In genomic region chr11:12087075-12087775, GRCh38 we compare ENCODE assay signal across 8 cellular contexts. TPM values are rescaled to one million over a fixed set of nuclear protein-coding genes. Genes with fewer than 3 reads are reported as not detected.
DNase-seq lines count a peak whose midpoint lies in the region; ATAC-seq and TF ChIP-seq lines count a peak whose summit lies in the region.

No MANE protein-coding gene starts in this region.

- peak overlapping the region; percentile 73 to 96 (median 85) for H3K27ac ChIP-seq in heart left ventricle
- H3K27ac ChIP-seq in hepatocyte: peak overlapping the region; percentile 96
- peak overlapping the region; percentile 70 for H3K27ac ChIP-seq in subcutaneous abdominal adipose tissue (ENCODE audit: low read depth, low read length)

- peaks cover 2% of the 10 kb centered on the region for H3K36me3 Mint-ChIP-seq in activated naive CD8-positive, alpha-beta T cell treated with anti-CD3 and anti-CD28 coated beads, Interleukin-2, amount 10 ng/mL, durations not matched to agents 7 days and 5 days

- ATAC-seq in heart left ventricle (peak in 2 of 4 donors; percentile 11 to 16), GM21360 (IDR thresholded peaks at IDR 0.05; ENCODE audit: unreplicated experiment) (no peak)
- ATAC-seq in activated naive CD8-positive, alpha-beta T cell treated with anti-CD3 and anti-CD28 coated beads, Interleukin-2, amount 10 ng/mL, durations not matched to agents 7 days and 5 days (ENCODE audit: low read depth): peak; percentile 86

- intact Hi-C loops in heart left ventricle (cut with DNase I) (loop anchor here in 8 of 10 donors (2.0 to 10.0 kb wide), 5 partner anchors 35 to 198 kb away; no protein-coding TSS in a partner anchor), cardiac septum (cut with DNase I) (loop anchor here (5.0 kb wide), 2 partner anchors 35 to 75 kb away; no protein-coding TSS in a partner anchor)

- H3K4me2 ChIP-seq in hepatocyte: peak overlapping the region; percentile 50

- POLR2A ChIA-PET in activated naive CD8-positive, alpha-beta T cell treated with anti-CD3 and anti-CD28 coated beads, Interleukin-2, amount 10 ng/mL, durations not matched to agents 7 days and 5 days (lab: Charles Lee): interaction anchor here (0.9 to 2.8 kb wide), 10 partner anchors 9 to 149 kb away, joined by 3 to 17 read pairs (median 3); no protein-coding TSS in a partner anchor

- peaks cover 3% of the 10 kb centered on the region for H3K27me3 Mint-ChIP-seq in activated naive CD8-positive, alpha-beta T cell treated with anti-CD3 and anti-CD28 coated beads, Interleukin-2, amount 10 ng/mL, durations not matched to agents 7 days and 5 days

- H3K9me2 ChIP-seq in hepatocyte (replicated peaks; ENCODE audit: insufficient read depth): no peaks in the 10 kb centered on the region

- H3K9me3 ChIP-seq in heart left ventricle (peaks cover 0 to 4% (median 0%) of the 10 kb centered on the region in 12 donors), hepatocyte (ENCODE audit: low read depth) (no peaks in the 10 kb centered on the region), subcutaneous abdominal adipose tissue (ENCODE audit: control insufficient read depth in 5 of 5, low read length in 5 of 5) (peaks cover 0 to 5% (median 0%) of the 10 kb centered on the region in 5 donors)

- H3K9me3 Mint-ChIP-seq in activated naive CD8-positive, alpha-beta T cell treated with anti-CD3 and anti-CD28 coated beads, Interleukin-2, amount 10 ng/mL, durations not matched to agents 7 days and 5 days: peaks cover 4% of the 10 kb centered on the region

- H3K4me3 ChIP-seq in heart left ventricle (peak overlapping the region in 2 of 12 donors; percentile 13 to 20), hepatocyte (no peak overlapping the region), subcutaneous abdominal adipose tissue (ENCODE audit: low read depth in 1 of 5, low read length in 5 of 5) (peak overlapping the region in 3 of 5 donors; percentile 5 to 43 (median 11))

- 53 to 64% (median 59%) methylated on average over 7 of the region's 7 CpGs for WGBS in heart left ventricle, 4 donors
- WGBS in hepatocyte (ENCODE audit: low lambda C conversion rate, missing lambda C conversion rate): 89% methylated on average over 7 of the region's 7 CpGs

- DNase-seq in heart left ventricle: no peak
- no peak for DNase-seq in cardiac septum (ENCODE audit: low spot score)
- DNase-seq in NOMO-1 (lab: John Stamatoyannopoulos, UW; ENCODE audit: unreplicated experiment in 2 of 2): peak; percentile 26 to 42
- DNase-seq in activated naive CD8-positive, alpha-beta T cell treated with anti-CD3 and anti-CD28 coated beads, Interleukin-2, amount 10 ng/mL, durations not matched to agents 7 days and 5 days: peak; percentile 51
- DNase-seq in hepatocyte (ENCODE audit: low spot score): no peak
- DNase-seq in cerebellum (ENCODE audit: low spot score): no peak

- no peak overlapping the region for H2AFZ ChIP-seq in hepatocyte

- peak overlapping the region; percentile 92 for H3K27ac Mint-ChIP-seq in activated naive CD8-positive, alpha-beta T cell treated with anti-CD3 and anti-CD28 coated beads, Interleukin-2, amount 10 ng/mL, durations not matched to agents 7 days and 5 days

- H3K27me3 ChIP-seq in heart left ventricle (no peaks in the 10 kb centered on the region), hepatocyte (no peaks in the 10 kb centered on the region), subcutaneous abdominal adipose tissue (ENCODE audit: control insufficient read depth in 5 of 5, insufficient read depth in 4 of 5, low read length in 5 of 5) (peaks cover 0 to 10% (median 7%) of the 10 kb centered on the region in 5 donors)

- H3K9ac ChIP-seq in subcutaneous abdominal adipose tissue (ENCODE audit: low read length in 5 of 5): peak overlapping the region in 1 of 5 donors; percentile 30

- no peak for TF ChIP-seq CTCF in heart left ventricle (IDR thresholded peaks at IDR 0.05)
- no peak for TF ChIP-seq CTCF in hepatocyte (IDR thresholded peaks at IDR 0.05; ENCODE audit: poor library complexity)

- H3K4me1 Mint-ChIP-seq in activated naive CD8-positive, alpha-beta T cell treated with anti-CD3 and anti-CD28 coated beads, Interleukin-2, amount 10 ng/mL, durations not matched to agents 7 days and 5 days: peaks cover 60% of the 10 kb centered on the region

- no peak for TF ChIP-seq POLR2A in heart left ventricle (IDR thresholded peaks at IDR 0.05)

- no peaks in the 10 kb centered on the region for H3K79me2 ChIP-seq in hepatocyte

- no peaks in the 10 kb centered on the region for H3K36me3 ChIP-seq in heart left ventricle
- H3K36me3 ChIP-seq in hepatocyte (replicated peaks; ENCODE audit: insufficient read depth, low read depth): no peaks in the 10 kb centered on the region
- H3K36me3 ChIP-seq in subcutaneous abdominal adipose tissue (ENCODE audit: control insufficient read depth in 5 of 5, insufficient read depth in 5 of 5, low read length in 5 of 5): no peaks in the 10 kb centered on the region

- H3K4me3 Mint-ChIP-seq in activated naive CD8-positive, alpha-beta T cell treated with anti-CD3 and anti-CD28 coated beads, Interleukin-2, amount 10 ng/mL, durations not matched to agents 7 days and 5 days: peak overlapping the region; percentile 55

- H3K4me1 ChIP-seq in heart left ventricle: peaks cover 12 to 74% (median 64%) of the 10 kb centered on the region in 12 donors
- H3K4me1 ChIP-seq in hepatocyte (ENCODE audit: insufficient read depth): peaks cover 42% of the 10 kb centered on the region
- H3K4me1 ChIP-seq in subcutaneous abdominal adipose tissue (ENCODE audit: control insufficient read depth in 5 of 5, insufficient read depth in 5 of 5, low read length in 5 of 5): peaks cover 22 to 65% (median 46%) of the 10 kb centered on the region in 5 donors

- no peaks in the 10 kb centered on the region for H4K20me1 ChIP-seq in hepatocyte (ENCODE audit: insufficient read depth, poor library complexity, severe bottlenecking)

RNA-seq across cellular contexts. Expression of gene MICAL2, which starts 23.2 kb away (rescaled TPM):
- total RNA-seq in heart left ventricle (100 to 1,000 TPM in 2 of 9 donors, 10 to 100 TPM in 7; 48.2 to 110 (median 87.8) TPM), cardiac septum (98.7 TPM), hepatocyte (55.6 and 56.0 TPM in 2 replicates), cerebellum (20.0 TPM)
- polyA plus RNA-seq in heart left ventricle (10 to 100 TPM; 37.6 to 86.4 TPM), hepatocyte (36.8 and 55.8 TPM in 2 replicates)
- total RNA-seq in activated naive CD8-positive, alpha-beta T cell treated with anti-CD3 and anti-CD28 coated beads, Interleukin-2, amount 10 ng/mL, durations not matched to agents 7 days and 5 days: 10 to 100 TPM; 36.9 to 42.6 TPM

Comparison
In these comparisons a context has a peak if more than half of its experiments do, and no peak if none do; other contexts are left out.
1. DNase-seq: peak in NOMO-1 (2 of 2) and activated naive CD8-positive, alpha-beta T cell treated with anti-CD3 and anti-CD28 coated beads, Interleukin-2, amount 10 ng/mL, durations not matched to agents 7 days and 5 days (single experiment); none in heart left ventricle (0 of 5), cardiac septum (single experiment), hepatocyte (single experiment) and cerebellum (single experiment).
2. Peak in every context shown above with its lines, with median percentiles within 50 percentile points of each other: H3K27ac ChIP-seq.